In the genomic region with DNA sequence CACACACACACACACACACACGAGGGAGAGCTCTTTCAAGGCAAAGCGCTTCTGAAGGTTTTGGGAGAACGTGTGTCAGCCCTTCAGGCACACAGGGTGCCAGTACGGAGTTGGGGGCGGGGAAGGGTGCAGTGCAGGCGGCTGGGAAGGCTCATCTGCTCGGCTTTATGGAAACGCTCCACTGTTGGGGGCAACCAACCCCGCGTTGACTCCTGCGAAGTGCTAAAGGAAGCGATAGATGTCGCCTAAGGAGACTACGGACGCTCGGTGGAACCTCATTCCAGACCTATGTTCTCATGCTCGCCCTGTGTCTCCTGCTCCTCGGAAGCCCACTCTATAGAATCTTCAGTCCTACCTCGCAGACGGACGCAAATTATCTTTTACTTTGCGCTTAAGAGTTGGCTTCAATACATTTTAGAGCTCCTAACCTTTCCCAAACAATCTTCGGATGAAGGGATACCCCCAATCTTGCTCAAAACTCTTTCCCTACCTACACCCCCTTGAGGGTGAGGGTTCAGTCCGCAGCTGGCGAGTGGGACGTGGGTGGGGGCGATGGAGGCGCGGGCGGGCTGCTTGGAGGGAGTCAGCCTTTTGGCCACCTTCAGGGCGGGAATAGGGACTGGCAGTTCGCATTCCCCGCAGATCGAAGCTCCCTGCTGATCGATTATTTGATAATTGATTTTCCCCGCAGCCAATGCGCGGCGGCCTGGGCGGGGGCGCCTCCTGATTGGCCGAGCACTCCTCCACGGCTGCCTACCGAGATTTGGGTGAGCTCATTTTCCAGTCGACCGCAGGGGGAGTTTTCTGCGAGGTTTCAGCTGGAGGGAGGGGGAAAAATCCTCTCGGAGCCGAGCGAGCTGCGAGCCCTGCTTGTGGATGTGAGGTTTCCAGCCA, we compare ENCODE assay signal across 8 cellular contexts. TPM values are rescaled to one million over a fixed set of nuclear protein-coding genes. Genes with fewer than 3 reads are reported as not detected.
DNase-seq lines count a peak whose midpoint lies in the region; ATAC-seq and TF ChIP-seq lines count a peak whose summit lies in the region.

No MANE protein-coding gene starts in this region.

- no peak for ATAC-seq in GM21576 (IDR thresholded peaks at IDR 0.05; ENCODE audit: unreplicated experiment)

- peaks cover 37% of the 10 kb centered on the region for H3K4me1 Mint-ChIP-seq in activated T-cell treated with anti-CD3 and anti-CD28 coated beads, Interleukin-2, amount 50 U/mL, for 24 hours (ENCODE audit: low read depth)

- peaks cover 0 to 4% (median 3%) of the 10 kb centered on the region in 3 donors for H3K36me3 ChIP-seq in esophagus squamous epithelium
- H3K36me3 ChIP-seq in mesodermal cell (ENCODE audit: control insufficient read depth, insufficient read depth, low read length): peaks cover 4% of the 10 kb centered on the region
- no peaks in the 10 kb centered on the region for H3K36me3 ChIP-seq in testis (ENCODE audit: low read depth, missing control alignments)

- TF ChIP-seq POLR2A in esophagus squamous epithelium (IDR thresholded peaks at IDR 0.05) (peak in 2 of 4 donors; percentile 37 to 38), testis (IDR thresholded peaks at IDR 0.05) (no peak)

- no peaks in the 10 kb centered on the region for H3K9me3 Mint-ChIP-seq in activated T-cell treated with anti-CD3 and anti-CD28 coated beads, Interleukin-2, amount 50 U/mL, for 24 hours

- 2 to 7% methylated on average over 26 to 32 of the region's 51 CpGs for WGBS in esophagus squamous epithelium, 2 donors
- 0% methylated on average over 32 to 35 of the region's 51 CpGs for WGBS in mesodermal cell (ENCODE audit: insufficient coverage in 2 of 2), 2 experiments
- 0 to 1% methylated on average over 46 to 51 of the region's 51 CpGs for WGBS in testis, 2 donors

- peak overlapping the region; percentile 68 to 78 (median 74) for H3K4me3 ChIP-seq in esophagus squamous epithelium
- peak overlapping the region; percentile 48 for H3K4me3 ChIP-seq in mesodermal cell (ENCODE audit: extremely low read depth, insufficient read depth, low read length, poor library complexity, severe bottlenecking)
- H3K4me3 ChIP-seq in testis: peak overlapping the region; percentile 73 to 82

- no peak for TF ChIP-seq CTCF in VCaP (conservative IDR thresholded peaks at IDR 0.05)
- peak in 3 of 6 experiments; percentile 12 to 32 (median 25) for TF ChIP-seq CTCF in esophagus squamous epithelium (IDR thresholded peaks at IDR 0.05)
- peak in 2 of 3 experiments; percentile 26 to 59 for TF ChIP-seq CTCF in testis (IDR thresholded peaks at IDR 0.05)

- H3K4me1 ChIP-seq in esophagus squamous epithelium: peaks cover 0 to 36% (median 0%) of the 10 kb centered on the region in 3 donors
- peaks cover 16% of the 10 kb centered on the region for H3K4me1 ChIP-seq in mesodermal cell (ENCODE audit: control insufficient read depth, insufficient read depth, low read length, poor library complexity, severe bottlenecking)
- H3K4me1 ChIP-seq in testis: no peaks in the 10 kb centered on the region

- H3K9me3 ChIP-seq in esophagus squamous epithelium: no peaks in the 10 kb centered on the region
- no peaks in the 10 kb centered on the region for H3K9me3 ChIP-seq in mesodermal cell (ENCODE audit: control insufficient read depth, low read length)
- no peaks in the 10 kb centered on the region for H3K9me3 ChIP-seq in testis

- DNase-seq in activated T-cell treated with anti-CD3 and anti-CD28 coated beads, Interleukin-2, amount 50 U/mL, for 24 hours: no peak
- DNase-seq in activated T-cell treated with anti-CD3 and anti-CD28 coated beads, Interleukin-2, amount 50 U/mL, for 1 hour: no peak
- peak; percentile 89 to 93 for DNase-seq in NCI-H2081 (lab: John Stamatoyannopoulos, UW)
- DNase-seq in esophagus squamous epithelium (lab: John Stamatoyannopoulos, UW): no peak
- peak; percentile 96 for DNase-seq in testis

- peaks cover 89% of the 10 kb centered on the region for H3K27me3 Mint-ChIP-seq in activated T-cell treated with anti-CD3 and anti-CD28 coated beads, Interleukin-2, amount 50 U/mL, for 24 hours

- intact Hi-C loops in esophagus squamous epithelium (cut with DNase I) (no loop called here), testis (cut with DNase I; ENCODE audit: low total_unique reads) (loop anchor here (10.0 kb wide), 2 partner anchors 262 to 1212 kb away; no protein-coding TSS in a partner anchor)

- H3K27ac ChIP-seq in VCaP (peak overlapping the region; percentile 77), esophagus squamous epithelium (peak overlapping the region; percentile 92 to 98 (median 94)), mesodermal cell (ENCODE audit: low read depth, low read length, severe bottlenecking) (peak overlapping the region; percentile 96), testis (peak overlapping the region; percentile 86 to 92)

- H3K27me3 ChIP-seq in esophagus squamous epithelium (peaks cover 0 to 19% (median 0%) of the 10 kb centered on the region in 4 donors), testis (no peaks in the 10 kb centered on the region)

- H3K4me3 Mint-ChIP-seq in activated T-cell treated with anti-CD3 and anti-CD28 coated beads, Interleukin-2, amount 50 U/mL, for 24 hours: peak overlapping the region; percentile 67

- H3K27ac Mint-ChIP-seq in activated T-cell treated with anti-CD3 and anti-CD28 coated beads, Interleukin-2, amount 50 U/mL, for 24 hours: peak overlapping the region; percentile 40

- no peaks in the 10 kb centered on the region for H3K36me3 Mint-ChIP-seq in activated T-cell treated with anti-CD3 and anti-CD28 coated beads, Interleukin-2, amount 50 U/mL, for 24 hours (ENCODE audit: low read depth)

RNA-seq across cellular contexts. Expression of gene MEIS1, which starts 1.9 kb away (rescaled TPM):
- total RNA-seq in esophagus squamous epithelium (10 to 100 TPM; 17.8 to 56.1 (median 28.5) TPM), testis (10 to 100 TPM; 10.8 to 13.8 TPM)
- 51.6 TPM for polyA plus RNA-seq in mesodermal cell (2013, experiment 1 of 2)
- polyA plus RNA-seq in mesodermal cell (2013, experiment 2 of 2): 43.1 TPM
- 13.5 TPM for polyA plus RNA-seq in testis (ENCODE audit: insufficient read depth, low read depth, low replicate concordance)

Comparison
In these comparisons a context has a peak if more than half of its experiments do, and no peak if none do; other contexts are left out.
1. DNase-seq: peak in NCI-H2081 (2 of 2) and testis (single experiment); none in activated T-cell treated with anti-CD3 and anti-CD28 coated beads, Interleukin-2, amount 50 U/mL, for 24 hours (single experiment), activated T-cell treated with anti-CD3 and anti-CD28 coated beads, Interleukin-2, amount 50 U/mL, for 1 hour (single experiment) and esophagus squamous epithelium (single experiment).
2. Peak in every context shown above with its lines, with median percentiles within 50 percentile points of each other: H3K27ac ChIP-seq and H3K4me3 ChIP-seq.